Comparison of ENCODE assay signal across 14 cellular contexts in genomic region chr5:36494756-36495637, GRCh38.
A peak's percentile ranks its signal among the peaks of the same experiment; 100 is the strongest.
DNase-seq lines count a peak whose midpoint lies in the region; TF ChIP-seq lines count a peak whose summit lies in the region.
"Had no signal": no experiment of that assay in that cellular context is flagged by ENCODE, and none has a peak within 500 bp of the region (broad histone marks: within the 10 kb centered on the region; RNA-seq: fewer than 3 reads in every experiment).

No MANE protein-coding gene starts in this region.

- H4K20me1 ChIP-seq in fibroblast of lung (ENCODE audit: control insufficient read depth, extremely low read depth, insufficient read depth, low read length), result no peaks in the 10 kb centered on the region

- H3K36me3 ChIP-seq in fibroblast of lung (ENCODE audit: control insufficient read depth, insufficient read depth, low read length), result no peaks in the 10 kb centered on the region
- no peaks in the 10 kb centered on the region for H3K36me3 ChIP-seq in prostate gland
- H3K36me3 ChIP-seq in suprapubic skin, result no peaks in the 10 kb centered on the region
- H3K36me3 ChIP-seq: BE2C, neutrophil had no signal

- H3K9me3 ChIP-seq in fibroblast of lung (ENCODE audit: control insufficient read depth, insufficient read depth, low read depth, low read length) (no peaks in the 10 kb centered on the region), prostate gland (no peaks in the 10 kb centered on the region), suprapubic skin (no peaks in the 10 kb centered on the region)
- H3K9me3 ChIP-seq: BE2C, neutrophil had no signal

- no peak overlapping the region for H2AFZ ChIP-seq in fibroblast of lung (ENCODE audit: low read length)

- H3K4me1 ChIP-seq in fibroblast of lung (ENCODE audit: control insufficient read depth, extremely low read depth, insufficient read depth, low read length) (peaks cover 8% of the 10 kb centered on the region), prostate gland (replicated peaks) (no peaks in the 10 kb centered on the region), suprapubic skin (peaks cover 17% of the 10 kb centered on the region)
- H3K4me1 ChIP-seq: BE2C had no signal

- no peak overlapping the region for H3K9ac ChIP-seq in fibroblast of lung (ENCODE audit: insufficient read depth, low read length)

- no peaks in the 10 kb centered on the region for H3K27me3 ChIP-seq in fibroblast of lung (ENCODE audit: control insufficient read depth, insufficient read depth, low read length)
- H3K27me3 ChIP-seq in prostate gland (replicated peaks; ENCODE audit: insufficient read depth), result no peaks in the 10 kb centered on the region
- H3K27me3 ChIP-seq in suprapubic skin, result no peaks in the 10 kb centered on the region
- H3K27me3 ChIP-seq: BE2C, neutrophil had no signal

- no peak for TF ChIP-seq EP300 in suprapubic skin (IDR thresholded peaks at IDR 0.05)

- no peak for TF ChIP-seq CTCF in fibroblast of lung (conservative IDR thresholded peaks at IDR 0.05 in 1 of 2, IDR thresholded peaks at IDR 0.05 in 1 of 2; ENCODE audit: low read depth in 1 of 2, low read length in 2 of 2)
- no peak for TF ChIP-seq CTCF in prostate gland (IDR thresholded peaks at IDR 0.05)
- TF ChIP-seq CTCF in suprapubic skin (IDR thresholded peaks at IDR 0.05), result no peak

- H3K27ac ChIP-seq in fibroblast of lung (ENCODE audit: insufficient read depth, low read length) (no peak overlapping the region), prostate gland (peak overlapping the region; percentile 3 to 10), suprapubic skin (no peak overlapping the region)
- H3K27ac ChIP-seq: neutrophil had no signal

- H3K4me2 ChIP-seq in fibroblast of lung (ENCODE audit: extremely low read depth, insufficient read depth, low read length), result peak overlapping the region; percentile 61

- 9% methylated on average over 6 of the region's 6 CpGs for WGBS in prostate gland
- 23% methylated on average over 6 of the region's 6 CpGs for WGBS in suprapubic skin

- intact Hi-C loops in prostate gland (cut with DNase I), result no loop called here

- no peak for TF ChIP-seq POLR2A in prostate gland (IDR thresholded peaks at IDR 0.05)
- no peak for TF ChIP-seq POLR2A in suprapubic skin (IDR thresholded peaks at IDR 0.05)

- peak; percentile 33 for DNase-seq in Daoy (ENCODE audit: low read depth)
- peak; percentile 14 for DNase-seq in SW480 (ENCODE audit: low spot score)
- peak; percentile 52 to 92 for DNase-seq in fibroblast of lung (ENCODE audit: low read depth in 2 of 2)
- peak; percentile 65 for DNase-seq in prostate gland (ENCODE audit: low spot score)
- DNase-seq in stimulated activated CD4-positive, alpha-beta T cell treated with anti-CD3 and anti-CD28 coated beads, Interleukin-2, amount 100 ng/mL, for 48 hours, result no peak
- no peak for DNase-seq in activated CD4-positive, CD25-positive, alpha-beta regulatory T cell treated with anti-CD3 and anti-CD28 coated beads, Interleukin-2, amount 50 U/mL, for 72 hours
- DNase-seq in OCI-M2 (lab: John Stamatoyannopoulos, UW; ENCODE audit: unreplicated experiment), result no peak
- no peak for DNase-seq in suprapubic skin (ENCODE audit: low spot score in 2 of 2)
- DNase-seq: activated CD4-positive, alpha-beta T cell treated with anti-CD3 and anti-CD28 coated beads, Interleukin-2, amount 50 U/mL, for 48 hours; activated gamma-delta T cell treated with Interleukin-2 at 50 U/mL for 16 hours; BE2C; left cardiac atrium; T-helper 17 cell had no signal

- H3K4me3 ChIP-seq in fibroblast of lung (replicated peaks in 1 of 4; ENCODE audit: control extremely low read depth in 1 of 4, insufficient read depth in 1 of 4, low read depth in 3 of 4, low read length in 4 of 4) (no peak overlapping the region), prostate gland (no peak overlapping the region), suprapubic skin (no peak overlapping the region)

- H3K79me2 ChIP-seq in fibroblast of lung (ENCODE audit: control insufficient read depth, insufficient read depth, low read length), result no peaks in the 10 kb centered on the region

Comparison
In these comparisons a context has a peak if more than half of its experiments do, and no peak if none do; other contexts are left out.
1. DNase-seq: peak in Daoy (single experiment), SW480 (single experiment), fibroblast of lung (2 of 2) and prostate gland (single experiment); none in stimulated activated CD4-positive, alpha-beta T cell treated with anti-CD3 and anti-CD28 coated beads, Interleukin-2, amount 100 ng/mL, for 48 hours (0 of 2), activated CD4-positive, CD25-positive, alpha-beta regulatory T cell treated with anti-CD3 and anti-CD28 coated beads, Interleukin-2, amount 50 U/mL, for 72 hours (single experiment), OCI-M2 (single experiment) and suprapubic skin (0 of 2).
2. H3K27ac ChIP-seq: peak in prostate gland (2 of 2); none in fibroblast of lung (single experiment) and suprapubic skin (single experiment).